Comparison of ENCODE assay signal across 20 cellular contexts in the genomic region with DNA sequence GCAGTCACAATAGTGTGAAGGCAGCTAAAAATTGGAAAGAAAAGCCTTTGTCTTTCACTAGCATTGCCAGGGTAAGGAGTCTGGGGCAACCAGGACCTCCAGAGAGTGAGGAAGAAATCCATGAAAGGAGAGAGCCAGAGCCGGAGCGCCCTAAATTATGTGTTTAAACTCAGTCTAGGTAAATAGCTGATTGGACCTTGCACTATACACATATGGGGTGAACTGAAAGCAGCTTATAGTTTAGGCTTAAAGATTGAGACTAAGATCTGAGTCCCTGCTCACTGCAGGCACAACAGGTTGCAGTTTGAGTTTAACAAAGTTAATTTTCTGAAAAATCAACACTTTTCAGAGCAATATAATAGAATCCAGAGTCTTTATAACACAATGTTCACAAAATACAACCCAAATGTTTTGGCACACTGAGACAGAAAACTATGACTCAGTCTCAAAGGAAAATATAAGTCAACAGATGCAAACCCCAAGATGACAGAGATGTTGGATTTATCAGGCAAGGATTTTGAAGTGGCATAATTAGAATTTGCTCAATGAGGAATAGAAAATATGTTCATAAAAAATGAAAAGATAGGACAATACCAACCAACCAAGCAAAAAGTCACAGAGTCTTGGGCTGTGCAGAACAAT. TPM values are rescaled to one million over a fixed set of nuclear protein-coding genes. Genes with fewer than 3 reads are reported as not detected.
A peak's percentile ranks its signal among the peaks of the same experiment; 100 is the strongest.
DNase-seq lines count a peak whose midpoint lies in the region; ATAC-seq and TF ChIP-seq lines count a peak whose summit lies in the region.
"Had no signal": no experiment of that assay in that cellular context is flagged by ENCODE, and none has a peak within 500 bp of the region (broad histone marks: within the 10 kb centered on the region; RNA-seq: fewer than 3 reads in every experiment).

No MANE protein-coding gene starts in this region.

- CTCF ChIA-PET in PC-3 (lab: Charles Lee): no interaction called here

- no peaks in the 10 kb centered on the region for H4K20me1 ChIP-seq in PC-3 (ENCODE audit: low read length)

- no peaks in the 10 kb centered on the region for H3F3A ChIP-seq in PC-3 (ENCODE audit: low read length, unreplicated experiment)

- H3K9me3 ChIP-seq in PC-3 (ENCODE audit: low read length): no peaks in the 10 kb centered on the region
- H3K9me3 ChIP-seq in transverse colon: no peaks in the 10 kb centered on the region
- H3K9me3 ChIP-seq: A549, MG63, SJCRH30 had no signal

- no peak overlapping the region for H2AFZ ChIP-seq in PC-3 (ENCODE audit: low read length)

- BruUV-seq in PC-3 (replicated peaks; lab: Mats Ljungman, UMichigan): no TSS peak

- no peak overlapping the region for H3K4me2 ChIP-seq in PC-3 (ENCODE audit: low read length)
- H3K4me2 ChIP-seq: A549 had no signal

- TF ChIP-seq CTCF in PC-3 (conservative IDR thresholded peaks at IDR 0.05; ENCODE audit: low read depth, low read length) (no peak), transverse colon (IDR thresholded peaks at IDR 0.05) (no peak)

- H3K27ac Mint-ChIP-seq in activated T-cell treated with anti-CD3 and anti-CD28 coated beads, Interleukin-2, amount 50 U/mL, for 72 hours: peak overlapping the region; percentile 22
- H3K27ac Mint-ChIP-seq in activated T-cell treated with anti-CD3 and anti-CD28 coated beads, Interleukin-2, amount 50 U/mL, for 24 hours: no peak overlapping the region
- H3K27ac Mint-ChIP-seq: HFFc6 had no signal

- TF ChIP-seq POLR2A in transverse colon (IDR thresholded peaks at IDR 0.05): no peak

- 53% methylated on average over 2 of the region's 2 CpGs; no CpG with 5 or more reads in 1 of the 2 donors for WGBS in transverse colon (ENCODE audit: low coverage in 1 of 2), 2 donors

- peaks cover 1% of the 10 kb centered on the region; the same call in 1 of the 2 replicates for H3K4me1 ChIP-seq in PC-3 (ENCODE audit: insufficient read depth, low read length)
- no peaks in the 10 kb centered on the region for H3K4me1 ChIP-seq in transverse colon
- H3K4me1 ChIP-seq: A549, SJCRH30 had no signal

- DNase-seq in activated T-cell treated with anti-CD3 and anti-CD28 coated beads, Interleukin-2, amount 50 U/mL, for 72 hours: no peak
- no peak for DNase-seq in activated T-cell treated with anti-CD3 and anti-CD28 coated beads, Interleukin-2, amount 50 U/mL, for 24 hours
- DNase-seq in PC-3: no peak
- DNase-seq in fibroblast of gingiva (ENCODE audit: low read depth): peak; percentile 8
- DNase-seq in retina: no peak
- no peak for DNase-seq in NCI-H510A (lab: John Stamatoyannopoulos, UW)
- DNase-seq in transverse colon: no peak
- DNase-seq: CD4-positive, CD25-positive, alpha-beta regulatory T cell; DMS53; GOT3; HFFc6; KBM-7; NCI-H1092 treated with DMSO at 0.1 percent for 48 hours; NCI-H1694; NCI-H2107; NCI-H345; SJCRH30 had no signal

- intact Hi-C loops in PC-3 (cut with micrococcal nuclease): no loop called here
- intact Hi-C loops in transverse colon (cut with DNase I; ENCODE audit: low total_unique reads): no loop called here

- H3K4me3 ChIP-seq in PC-3 (ENCODE audit: low read length) (no peak overlapping the region), transverse colon (no peak overlapping the region)
- H3K4me3 ChIP-seq: A549, MG63, SJCRH30 had no signal

- H3K9ac ChIP-seq in PC-3 (ENCODE audit: low read length): no peak overlapping the region

- H3K4me1 Mint-ChIP-seq in activated T-cell treated with anti-CD3 and anti-CD28 coated beads, Interleukin-2, amount 50 U/mL, for 72 hours (ENCODE audit: low read depth): peaks cover 11% of the 10 kb centered on the region
- peaks cover 7% of the 10 kb centered on the region for H3K4me1 Mint-ChIP-seq in activated T-cell treated with anti-CD3 and anti-CD28 coated beads, Interleukin-2, amount 50 U/mL, for 24 hours (ENCODE audit: low read depth)
- H3K4me1 Mint-ChIP-seq: CD4-positive, CD25-positive, alpha-beta regulatory T cell had no signal

- no peaks in the 10 kb centered on the region for H3K36me3 Mint-ChIP-seq in activated T-cell treated with anti-CD3 and anti-CD28 coated beads, Interleukin-2, amount 50 U/mL, for 72 hours (ENCODE audit: insufficient read depth in 2 of 2)
- no peaks in the 10 kb centered on the region for H3K36me3 Mint-ChIP-seq in activated T-cell treated with anti-CD3 and anti-CD28 coated beads, Interleukin-2, amount 50 U/mL, for 24 hours (ENCODE audit: low read depth)
- H3K36me3 Mint-ChIP-seq: CD4-positive, CD25-positive, alpha-beta regulatory T cell had no signal

- H3K27me3 Mint-ChIP-seq in activated T-cell treated with anti-CD3 and anti-CD28 coated beads, Interleukin-2, amount 50 U/mL, for 72 hours (ENCODE audit: low read depth): peaks cover 35% of the 10 kb centered on the region
- peaks cover 42% of the 10 kb centered on the region for H3K27me3 Mint-ChIP-seq in activated T-cell treated with anti-CD3 and anti-CD28 coated beads, Interleukin-2, amount 50 U/mL, for 24 hours

- H3K27ac ChIP-seq in PC-3 (ENCODE audit: low read length) (no peak overlapping the region), transverse colon (no peak overlapping the region)
- H3K27ac ChIP-seq: A549, HL-60, SJCRH30 had no signal

- H3K9me3 Mint-ChIP-seq in activated T-cell treated with anti-CD3 and anti-CD28 coated beads, Interleukin-2, amount 50 U/mL, for 72 hours: no peaks in the 10 kb centered on the region
- no peaks in the 10 kb centered on the region for H3K9me3 Mint-ChIP-seq in activated T-cell treated with anti-CD3 and anti-CD28 coated beads, Interleukin-2, amount 50 U/mL, for 24 hours
- H3K9me3 Mint-ChIP-seq: HFFc6 had no signal

- in situ Hi-C loops in transverse colon (cut with MboI; ENCODE audit: low pct_ligation_motif_present in 1 of 4, low pct_unique_long_range_greater_than_20kb in 1 of 4, low sequenced_read_pairs in 3 of 4): loop anchor here in 2 of 4 donors (25.0 kb wide), 1 partner anchor 107 kb away; a partner anchor contains a TSS

- TF ChIP-seq EP300 in transverse colon (IDR thresholded peaks at IDR 0.05; ENCODE audit: low read depth): no peak

- H3K9me2 ChIP-seq in PC-3 (replicated peaks; ENCODE audit: low read length): no peaks in the 10 kb centered on the region

- no peak overlapping the region for H3K4me3 Mint-ChIP-seq in activated T-cell treated with anti-CD3 and anti-CD28 coated beads, Interleukin-2, amount 50 U/mL, for 72 hours
- H3K4me3 Mint-ChIP-seq in activated T-cell treated with anti-CD3 and anti-CD28 coated beads, Interleukin-2, amount 50 U/mL, for 24 hours: no peak overlapping the region
- H3K4me3 Mint-ChIP-seq: CD4-positive, CD25-positive, alpha-beta regulatory T cell; HFFc6 had no signal

- H3K79me2 ChIP-seq in PC-3 (ENCODE audit: low read length): no peaks in the 10 kb centered on the region

- no peaks in the 10 kb centered on the region for H3K36me3 ChIP-seq in PC-3 (ENCODE audit: low read depth, low read length)
- no peaks in the 10 kb centered on the region for H3K36me3 ChIP-seq in transverse colon
- H3K36me3 ChIP-seq: MG63, SJCRH30 had no signal

- POLR2A ChIA-PET in PC-3 (lab: Charles Lee; ENCODE audit: unreplicated experiment): no interaction called here

- H3K27me3 ChIP-seq in PC-3 (ENCODE audit: low read length): no peaks in the 10 kb centered on the region
- peaks cover 51% of the 10 kb centered on the region for H3K27me3 ChIP-seq in transverse colon
- H3K27me3 ChIP-seq: MG63 had no signal

- ATAC-seq in activated T-cell treated with anti-CD3 and anti-CD28 coated beads, Interleukin-2, amount 50 U/mL, for 72 hours (replicated peaks in 1 of 2): peak in 1 of 2 donors; percentile 52
- 0 out of 2 replicates have a peak, but pooled peaks have one; percentile 15 for ATAC-seq in PC-3

RNA-seq across cellular contexts. Expression of a gene that starts 39.4 kb away (rescaled TPM):
- 10 to 100 TPM; 20.6 to 25.6 TPM for total RNA-seq in activated T-cell treated with anti-CD3 and anti-CD28 coated beads, Interleukin-2, amount 50 U/mL, for 72 hours
- total RNA-seq in PC-3 (2014; rRNA removed) (4.7 and 6.0 TPM in 2 replicates), transverse colon (10 to 100 TPM; 14.7 to 21.3 (median 20.1) TPM)

RNA-seq across cellular contexts. Expression of a gene that starts 40.2 kb away (rescaled TPM):
- total RNA-seq in activated T-cell treated with anti-CD3 and anti-CD28 coated beads, Interleukin-2, amount 50 U/mL, for 72 hours: 1 to 10 TPM; 3.1 to 3.6 TPM
- total RNA-seq in PC-3 (2014; rRNA removed) (5.8 and 12.4 TPM in 2 replicates), transverse colon (1 to 10 TPM; 1.6 to 4.1 (median 3.0) TPM)

RNA-seq across cellular contexts. Expression of a gene that starts 54.2 kb away (rescaled TPM):
- not detected for total RNA-seq in activated T-cell treated with anti-CD3 and anti-CD28 coated beads, Interleukin-2, amount 50 U/mL, for 72 hours
- total RNA-seq in PC-3 (2014; rRNA removed): not detected in 2 replicates
- under 1 TPM in 1 of 4 donors, not detected in 3; 0.27 TPM for total RNA-seq in transverse colon
- total RNA-seq: CD4-positive, CD25-positive, alpha-beta regulatory T cell; SJCRH30 had no signal
